In the genomic region with DNA sequence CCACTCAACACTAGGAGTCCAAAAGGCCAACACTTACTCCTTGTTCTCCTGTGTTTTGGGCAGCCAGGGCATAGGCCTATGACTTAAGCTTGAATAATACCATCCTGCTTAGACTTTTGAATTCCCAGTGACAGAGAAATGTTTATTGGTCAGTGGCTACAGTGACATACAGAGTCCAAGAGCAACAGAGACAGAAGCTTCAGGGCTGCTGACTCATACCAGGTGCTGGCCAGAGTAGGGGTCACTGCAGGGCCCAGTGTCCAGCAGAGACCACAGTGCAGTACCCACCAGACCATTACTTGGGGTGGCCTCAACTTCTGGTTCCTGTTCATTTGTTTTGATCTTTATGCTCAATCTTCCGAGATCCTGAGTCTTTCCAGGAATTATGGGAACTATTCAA, we compare ENCODE assay signal across 35 cellular contexts. TPM values are rescaled to one million over a fixed set of nuclear protein-coding genes. Genes with fewer than 3 reads are reported as not detected.
"Had no signal": no experiment of that assay in that cellular context is flagged by ENCODE, and none has a peak within 500 bp of the region (broad histone marks: within the 10 kb centered on the region; RNA-seq: fewer than 3 reads in every experiment).

No MANE protein-coding gene starts in this region.

- H3K36me3 ChIP-seq: brain microvascular endothelial cell, MG63 had no signal

- H3K4me3 Mint-ChIP-seq: activated CD4-positive, alpha-beta memory T cell treated with anti-CD3 and anti-CD28 coated beads, Interleukin-2, amount 10 ng/mL, durations not matched to agents 7 days and 5 days; activated CD4-positive, alpha-beta T cell treated with anti-CD3 and anti-CD28 coated beads for 36 hours; activated CD8-positive, alpha-beta memory T cell treated with anti-CD3 and anti-CD28 coated beads, Interleukin-2, amount 10 ng/mL, durations not matched to agents 7 days and 5 days; activated naive CD4-positive, alpha-beta T cell treated with anti-CD3 and anti-CD28 coated beads, Interleukin-2, amount 10 ng/mL, durations not matched to agents 7 days and 5 days; activated naive CD8-positive, alpha-beta T cell; activated naive CD8-positive, alpha-beta T cell treated with anti-CD3 and anti-CD28 coated beads, Interleukin-2, amount 50 U/mL, for 24 hours; WTC11 had no signal

- H3K4me2 ChIP-seq: PC-9 had no signal

- H3K4me3 ChIP-seq: MG63, PC-9 had no signal

- H3K9me3 Mint-ChIP-seq: activated CD4-positive, alpha-beta memory T cell treated with anti-CD3 and anti-CD28 coated beads, Interleukin-2, amount 10 ng/mL, durations not matched to agents 7 days and 5 days; activated naive CD4-positive, alpha-beta T cell treated with anti-CD3 and anti-CD28 coated beads, Interleukin-2, amount 10 ng/mL, durations not matched to agents 7 days and 5 days; activated naive CD8-positive, alpha-beta T cell treated with anti-CD3 and anti-CD28 coated beads, Interleukin-2, amount 50 U/mL, for 24 hours; WTC11 had no signal

- H3K27ac Mint-ChIP-seq: activated CD4-positive, alpha-beta memory T cell treated with anti-CD3 and anti-CD28 coated beads, Interleukin-2, amount 10 ng/mL, durations not matched to agents 7 days and 5 days; activated CD4-positive, alpha-beta T cell treated with anti-CD3 and anti-CD28 coated beads for 36 hours; activated CD8-positive, alpha-beta memory T cell treated with anti-CD3 and anti-CD28 coated beads, Interleukin-2, amount 10 ng/mL, durations not matched to agents 7 days and 5 days; activated naive CD4-positive, alpha-beta T cell treated with anti-CD3 and anti-CD28 coated beads, Interleukin-2, amount 10 ng/mL, durations not matched to agents 7 days and 5 days; activated naive CD8-positive, alpha-beta T cell; activated naive CD8-positive, alpha-beta T cell treated with anti-CD3 and anti-CD28 coated beads, Interleukin-2, amount 50 U/mL, for 24 hours; WTC11 had no signal

- H3K27ac ChIP-seq: brain microvascular endothelial cell, PC-9, RWPE1 had no signal

- DNase-seq: activated CD4-positive, alpha-beta memory T cell treated with anti-CD3 and anti-CD28 coated beads, Interleukin-2, amount 10 ng/mL, durations not matched to agents 7 days and 5 days; activated CD4-positive, alpha-beta T cell treated with anti-CD3 and anti-CD28 coated beads for 36 hours; activated CD8-positive, alpha-beta memory T cell treated with anti-CD3 and anti-CD28 coated beads for 24 hours; activated CD8-positive, alpha-beta memory T cell treated with anti-CD3 and anti-CD28 coated beads, Interleukin-2, amount 10 ng/mL, durations not matched to agents 7 days and 5 days; activated CD8-positive, alpha-beta memory T cell treated with anti-CD3 and anti-CD28 coated beads, Interleukin-2, amount 50 U/mL, for 48 hours; activated effector memory CD4-positive, alpha-beta T cell treated with Interleukin-2 at 50 U/mL for 16 hours; activated naive CD4-positive, alpha-beta T cell treated with anti-CD3 and anti-CD28 coated beads, Interleukin-2, amount 10 ng/mL, durations not matched to agents 7 days and 5 days; activated naive CD8-positive, alpha-beta T cell treated with anti-CD3 and anti-CD28 coated beads, Interleukin-2, amount 50 U/mL, for 24 hours; activated T-cell treated with anti-CD3 and anti-CD28 coated beads, Interleukin-2, amount 50 U/mL, for 48 hours; amniotic stem cell; aorta; brain microvascular endothelial cell; KG1; MG63; NCI-H1048; NCI-H1105 treated with DMSO at 0.1 percent for 48 hours; NCI-H1436; NCI-H1694; NCI-H1930; NCI-H2081 treated with DMSO at 0.1 percent for 48 hours; NCI-H226; NCI-H446 treated with DMSO at 0.1 percent for 48 hours; NCI-H524; NCI-H748 treated with DMSO at 0.1 percent for 48 hours; NK-92 treated with Interleukin-12 subunit alpha and Interleukin-12 subunit beta, amount 100 ng/mL, for 24 hours; PC-9; SIG-M5; T-helper 1 cell; T1000 had no signal

- H3K36me3 Mint-ChIP-seq: activated CD8-positive, alpha-beta memory T cell treated with anti-CD3 and anti-CD28 coated beads, Interleukin-2, amount 10 ng/mL, durations not matched to agents 7 days and 5 days; activated naive CD4-positive, alpha-beta T cell treated with anti-CD3 and anti-CD28 coated beads, Interleukin-2, amount 10 ng/mL, durations not matched to agents 7 days and 5 days; activated naive CD8-positive, alpha-beta T cell; WTC11 had no signal

- H3K9me3 ChIP-seq: MG63 had no signal

- ATAC-seq: activated CD4-positive, alpha-beta T cell treated with anti-CD3 and anti-CD28 coated beads for 36 hours; activated CD4-positive, CD25-positive, alpha-beta regulatory T cell treated with anti-CD3 and anti-CD28 coated beads, Interleukin-2, amount 50 U/mL, for 24 hours; activated CD8-positive, alpha-beta memory T cell treated with anti-CD3 and anti-CD28 coated beads, Interleukin-2, amount 10 ng/mL, durations not matched to agents 7 days and 5 days; activated naive CD8-positive, alpha-beta T cell treated with anti-CD3 and anti-CD28 coated beads, Interleukin-2, amount 50 U/mL, for 24 hours; Right ventricle myocardium inferior; SK-N-SH treated with all-trans-retinoic acid at 6 μM for 48 hours; WTC11 had no signal

- H2AFZ ChIP-seq: PC-9 had no signal

- H3K4me1 Mint-ChIP-seq: activated CD4-positive, alpha-beta memory T cell treated with anti-CD3 and anti-CD28 coated beads, Interleukin-2, amount 10 ng/mL, durations not matched to agents 7 days and 5 days; activated CD4-positive, alpha-beta T cell treated with anti-CD3 and anti-CD28 coated beads for 36 hours; activated CD8-positive, alpha-beta memory T cell treated with anti-CD3 and anti-CD28 coated beads, Interleukin-2, amount 10 ng/mL, durations not matched to agents 7 days and 5 days; activated naive CD4-positive, alpha-beta T cell treated with anti-CD3 and anti-CD28 coated beads, Interleukin-2, amount 10 ng/mL, durations not matched to agents 7 days and 5 days; activated naive CD8-positive, alpha-beta T cell treated with anti-CD3 and anti-CD28 coated beads, Interleukin-2, amount 50 U/mL, for 24 hours had no signal

RNA-seq across cellular contexts. Expression of gene FREM2, which starts 6.0 kb away (rescaled TPM):
- total RNA-seq: activated CD4-positive, alpha-beta memory T cell treated with anti-CD3 and anti-CD28 coated beads, Interleukin-2, amount 10 ng/mL, durations not matched to agents 7 days and 5 days; activated CD4-positive, alpha-beta T cell treated with anti-CD3 and anti-CD28 coated beads for 36 hours had no signal
- polyA plus RNA-seq: aorta had no signal
